ENCODE assay signal across 8 cellular contexts in genomic region chr12:88993655-88994054, GRCh38.
A peak's percentile ranks its signal among the peaks of the same experiment; 100 is the strongest.
DNase-seq lines count a peak whose midpoint lies in the region; ATAC-seq and TF ChIP-seq lines count a peak whose summit lies in the region.

No MANE protein-coding gene starts in this region.

- ATAC-seq in HG03159 (IDR thresholded peaks at IDR 0.05; ENCODE audit: unreplicated experiment) (peak; percentile 60), HG02852 (IDR thresholded peaks at IDR 0.05; ENCODE audit: unreplicated experiment) (no peak)
- no peak for ATAC-seq in activated naive CD4-positive, alpha-beta T cell treated with anti-CD3 and anti-CD28 coated beads, Interleukin-2, amount 50 U/mL, for 72 hours

- TF ChIP-seq CTCF in cardiac fibroblast (IDR thresholded peaks at IDR 0.05; ENCODE audit: low read depth, low read length): peak; percentile 42

- no peak overlapping the region for H3K27ac Mint-ChIP-seq in activated naive CD4-positive, alpha-beta T cell treated with anti-CD3 and anti-CD28 coated beads, Interleukin-2, amount 50 U/mL, for 72 hours

- H3K4ac ChIP-seq in mesenchymal stem cell (ENCODE audit: low read depth in 1 of 2, low read length in 2 of 2): no peak overlapping the region

- H3K9me3 ChIP-seq in mesenchymal stem cell (ENCODE audit: control insufficient read depth, low read length): no peaks in the 10 kb centered on the region

- H2BK15ac ChIP-seq in mesenchymal stem cell (ENCODE audit: low read depth, poor library complexity, severe bottlenecking): no peak overlapping the region

- H3K36me3 Mint-ChIP-seq in activated naive CD4-positive, alpha-beta T cell treated with anti-CD3 and anti-CD28 coated beads, Interleukin-2, amount 50 U/mL, for 72 hours: no peaks in the 10 kb centered on the region

- peak; percentile 44 for DNase-seq in DMS153 treated with DMSO at 0.1 percent for 48 hours (lab: John Stamatoyannopoulos, UW; ENCODE audit: unreplicated experiment)
- peak; percentile 24 for DNase-seq in NCI-H446 treated with DMSO at 0.1 percent for 48 hours (lab: John Stamatoyannopoulos, UW)
- peak; percentile 84 to 85 for DNase-seq in cardiac fibroblast (ENCODE audit: low read depth in 2 of 2)
- peak; percentile 68 for DNase-seq in mesenchymal stem cell
- DNase-seq in activated naive CD4-positive, alpha-beta T cell treated with anti-CD3 and anti-CD28 coated beads, Interleukin-2, amount 50 U/mL, for 72 hours (ENCODE audit: low spot score in 2 of 2): no peak
- no peak for DNase-seq in activated effector memory CD4-positive, alpha-beta T cell treated with anti-CD3 and anti-CD28 coated beads, Interleukin-2, amount 50 U/mL, for 16 hours

- H3K23ac ChIP-seq in mesenchymal stem cell (ENCODE audit: low read length in 2 of 2): no peak overlapping the region

- no peak overlapping the region for H2BK5ac ChIP-seq in mesenchymal stem cell (ENCODE audit: low read depth, low read length, poor library complexity, severe bottlenecking)

- no peak overlapping the region for H4K8ac ChIP-seq in mesenchymal stem cell (ENCODE audit: low read length)

- H3K9me3 Mint-ChIP-seq in activated naive CD4-positive, alpha-beta T cell treated with anti-CD3 and anti-CD28 coated beads, Interleukin-2, amount 50 U/mL, for 72 hours: no peaks in the 10 kb centered on the region

- H2BK12ac ChIP-seq in mesenchymal stem cell (ENCODE audit: low read length in 2 of 2): no peak overlapping the region

- H3K9ac ChIP-seq in mesenchymal stem cell (ENCODE audit: low read length): no peak overlapping the region

- no peak overlapping the region for H3K18ac ChIP-seq in mesenchymal stem cell (ENCODE audit: low read depth in 1 of 2, low read length in 2 of 2)

- 52% methylated on average over 1 of the region's 3 CpGs for whole genome bisulfite sequencing in mesenchymal stem cell

- H2AFZ ChIP-seq in mesenchymal stem cell (ENCODE audit: low read depth, low read length): no peak overlapping the region

- no peak overlapping the region for H3K4me2 ChIP-seq in mesenchymal stem cell (ENCODE audit: low read length, poor library complexity, severe bottlenecking)

- H4K91ac ChIP-seq in mesenchymal stem cell (ENCODE audit: low read length): no peak overlapping the region

- no peak overlapping the region for H3K4me3 ChIP-seq in cardiac fibroblast (replicated peaks in 1 of 2; ENCODE audit: low read depth in 2 of 2, low read length in 2 of 2)
- no peak overlapping the region for H3K4me3 ChIP-seq in mesenchymal stem cell (ENCODE audit: insufficient read depth in 1 of 2, low read depth in 1 of 2, low read length in 2 of 2)

- H3K27ac ChIP-seq in mesenchymal stem cell (ENCODE audit: low read length, poor library complexity, severe bottlenecking): no peak overlapping the region

- no peak overlapping the region for H2AK5ac ChIP-seq in mesenchymal stem cell (ENCODE audit: low read length, severe bottlenecking)

- no peak overlapping the region for H2BK120ac ChIP-seq in mesenchymal stem cell (ENCODE audit: low read depth, low read length)

- no peaks in the 10 kb centered on the region for H3K79me1 ChIP-seq in mesenchymal stem cell (replicated peaks; ENCODE audit: low read length, poor library complexity, severe bottlenecking)

- H3K14ac ChIP-seq in mesenchymal stem cell (ENCODE audit: low read length in 2 of 2): no peak overlapping the region

- no peaks in the 10 kb centered on the region for H3K4me1 ChIP-seq in mesenchymal stem cell (ENCODE audit: control insufficient read depth, insufficient read depth, low read depth, low read length)

- no peaks in the 10 kb centered on the region for H3K27me3 ChIP-seq in mesenchymal stem cell (ENCODE audit: control insufficient read depth in 1 of 2, insufficient read depth in 1 of 2, low read length in 2 of 2)

- no peaks in the 10 kb centered on the region for H3K36me3 ChIP-seq in mesenchymal stem cell (ENCODE audit: control insufficient read depth in 1 of 2, insufficient read depth in 2 of 2, low read depth in 1 of 2, low read length in 2 of 2)

Comparison
In these comparisons a context has a peak if more than half of its experiments do, and no peak if none do; other contexts are left out.
1. DNase-seq: peak in DMS153 treated with DMSO at 0.1 percent for 48 hours (single experiment), NCI-H446 treated with DMSO at 0.1 percent for 48 hours (single experiment), cardiac fibroblast (2 of 2) and mesenchymal stem cell (single experiment); none in activated naive CD4-positive, alpha-beta T cell treated with anti-CD3 and anti-CD28 coated beads, Interleukin-2, amount 50 U/mL, for 72 hours (0 of 2) and activated effector memory CD4-positive, alpha-beta T cell treated with anti-CD3 and anti-CD28 coated beads, Interleukin-2, amount 50 U/mL, for 16 hours (single experiment).